In genomic region chr7:92740134-92740533, GRCh38 we compare ENCODE assay signal across 22 cellular contexts.
A peak's percentile ranks its signal among the peaks of the same experiment; 100 is the strongest.
DNase-seq lines count a peak whose midpoint lies in the region; FAIRE-seq and TF ChIP-seq lines count a peak whose summit lies in the region.
"Had no signal": no experiment of that assay in that cellular context is flagged by ENCODE, and none has a peak within 500 bp of the region (broad histone marks: within the 10 kb centered on the region; RNA-seq: fewer than 3 reads in every experiment).

No MANE protein-coding gene starts in this region.

- peaks cover 5 to 7% of the 10 kb centered on the region in 2 experiments for H3K4me1 Mint-ChIP-seq in H9
- H3K4me1 Mint-ChIP-seq in activated T-helper 1 cell treated with anti-CD3 and anti-CD28 coated beads, Interleukin-12 subunit alpha, Interleukin-12 subunit beta, Interleukin-2, Interleukin-4 antibody, amounts not matched to agents 30 ng/mL and 10 ng/mL and 1 ng/mL, durations not matched to agents 14 hours and 24 hours and 36 hours (ENCODE audit: low read depth), result peaks cover 88% of the 10 kb centered on the region

- H3K79me2 ChIP-seq in H9 (ENCODE audit: insufficient read depth, low read length), result no peaks in the 10 kb centered on the region
- peaks cover 88% of the 10 kb centered on the region for H3K79me2 ChIP-seq in keratinocyte (ENCODE audit: control insufficient read depth, insufficient read depth, low read length)

- H4K91ac ChIP-seq in H9 (ENCODE audit: insufficient read length, low read depth, low read length), result no peak overlapping the region

- H2BK20ac ChIP-seq in H9 (ENCODE audit: low read depth, low read length, poor library complexity, severe bottlenecking), result no peak overlapping the region

- H3K9ac ChIP-seq in H9 (ENCODE audit: extremely low read depth, insufficient read length, low read length) (peak overlapping the region; percentile 22), keratinocyte (ENCODE audit: control insufficient read depth, extremely low read depth, insufficient read depth, low read length) (peak overlapping the region; percentile 43)

- no peak overlapping the region for H2AK5ac ChIP-seq in H9 (ENCODE audit: insufficient read length, low read length)

- no peak overlapping the region for H3K14ac ChIP-seq in H9 (ENCODE audit: insufficient read depth, low read length)

- H3K4me3 Mint-ChIP-seq in H9, result no peak overlapping the region
- peak overlapping the region; percentile 20 for H3K4me3 Mint-ChIP-seq in activated T-helper 1 cell treated with anti-CD3 and anti-CD28 coated beads, Interleukin-12 subunit alpha, Interleukin-12 subunit beta, Interleukin-2, Interleukin-4 antibody, amounts not matched to agents 30 ng/mL and 10 ng/mL and 1 ng/mL, durations not matched to agents 14 hours and 24 hours and 36 hours

- FAIRE-seq in keratinocyte (lab: Jason Lieb, UNC), result no peak
- FAIRE-seq: colon, endometrium, small intestine had no signal

- H4K5ac ChIP-seq in H9 (ENCODE audit: insufficient read length, low read depth, low read length), result no peak overlapping the region

- H3K18ac ChIP-seq in H9 (ENCODE audit: insufficient read length, low read depth, low read length), result no peak overlapping the region

- H4K20me1 ChIP-seq in H9 (ENCODE audit: control insufficient read depth, insufficient read depth, insufficient read length), result no peaks in the 10 kb centered on the region
- no peaks in the 10 kb centered on the region for H4K20me1 ChIP-seq in keratinocyte (ENCODE audit: control insufficient read depth, extremely low read depth, insufficient read depth, low read length)

- H2BK15ac ChIP-seq in H9 (ENCODE audit: low read depth, low read length), result no peak overlapping the region

- H3K4me2 ChIP-seq in H9 (ENCODE audit: insufficient read depth, insufficient read length, low read length) (no peak overlapping the region), keratinocyte (ENCODE audit: control insufficient read depth, extremely low read depth, insufficient read depth, low read depth, low read length) (peak overlapping the region; percentile 18)

- TF ChIP-seq CTCF in AG10803 (conservative IDR thresholded peaks at IDR 0.05; ENCODE audit: low read length), result no peak
- TF ChIP-seq CTCF in H9 (conservative IDR thresholded peaks at IDR 0.05), result no peak
- no peak for TF ChIP-seq CTCF in keratinocyte (optimal IDR thresholded peaks at IDR 0.05 in 1 of 3, IDR thresholded peaks at IDR 0.05 in 1 of 3, conservative IDR thresholded peaks at IDR 0.05 in 1 of 3; ENCODE audit: extremely low read depth in 1 of 3, insufficient read depth in 2 of 3, low read length in 3 of 3)
- TF ChIP-seq CTCF in ascending aorta (IDR thresholded peaks at IDR 0.05), result no peak
- no peak for TF ChIP-seq CTCF in foreskin fibroblast (IDR thresholded peaks at IDR 0.05; ENCODE audit: low read depth, low read length)

- no peak overlapping the region for H3K4ac ChIP-seq in H9 (ENCODE audit: low read depth, low read length)

- H3K36me3 ChIP-seq in keratinocyte (ENCODE audit: control insufficient read depth in 2 of 2, extremely low read depth in 1 of 2, insufficient read depth in 2 of 2, low read length in 2 of 2), result peaks cover 6 to 14% of the 10 kb centered on the region in 2 experiments
- H3K36me3 ChIP-seq in ascending aorta, result no peaks in the 10 kb centered on the region
- H3K36me3 ChIP-seq: gastrocnemius medialis, prostate gland, upper lobe of right lung had no signal

- H2AFZ ChIP-seq in H9 (ENCODE audit: low read length) (no peak overlapping the region), keratinocyte (ENCODE audit: control insufficient read depth, low read length) (no peak overlapping the region)

- no peak overlapping the region for H2BK12ac ChIP-seq in H9 (ENCODE audit: insufficient read length, low read depth, low read length)

- dilution Hi-C loops in keratinocyte (cut with MboI; ENCODE audit: extremely low pct_ligation_motif_present, low sequenced_read_pairs), result no loop called here

- H3K9me3 Mint-ChIP-seq in H9, result no peaks in the 10 kb centered on the region
- peaks cover 19% of the 10 kb centered on the region for H3K9me3 Mint-ChIP-seq in activated T-helper 1 cell treated with anti-CD3 and anti-CD28 coated beads, Interleukin-12 subunit alpha, Interleukin-12 subunit beta, Interleukin-2, Interleukin-4 antibody, amounts not matched to agents 30 ng/mL and 10 ng/mL and 1 ng/mL, durations not matched to agents 14 hours and 24 hours and 36 hours

- H3K4me1 ChIP-seq in H9 (ENCODE audit: insufficient read depth, low read length), result no peaks in the 10 kb centered on the region
- H3K4me1 ChIP-seq in keratinocyte (ENCODE audit: control insufficient read depth, extremely low read depth, insufficient read depth, low read length), result peaks cover 28% of the 10 kb centered on the region
- H3K4me1 ChIP-seq in ascending aorta, result no peaks in the 10 kb centered on the region
- H3K4me1 ChIP-seq: BE2C, gastrocnemius medialis, prostate gland, upper lobe of right lung had no signal

- DNase-seq in AG10803 (ENCODE audit: low read depth) (peak; percentile 30), H9 (no peak), keratinocyte (ENCODE audit: low read depth, low spot score) (no peak), hepatic stellate cell (ENCODE audit: low spot score) (no peak), ascending aorta (ENCODE audit: low spot score in 2 of 2) (no peak), foreskin fibroblast (no peak)
- DNase-seq in activated T-helper 1 cell treated with anti-CD3 and anti-CD28 coated beads, Interleukin-12 subunit alpha, Interleukin-12 subunit beta, Interleukin-2, Interleukin-4 antibody, amounts not matched to agents 30 ng/mL and 10 ng/mL and 1 ng/mL, durations not matched to agents 14 hours and 24 hours and 36 hours (ENCODE audit: low spot score), result no peak
- DNase-seq in activated CD4-positive, CD25-positive, alpha-beta regulatory T cell (lab: John Stamatoyannopoulos, UW), result no peak
- DNase-seq: activated gamma-delta T cell; BE2C; COR-L47; gastrocnemius medialis; KG1; NCI-H1092 treated with DMSO at 0.1 percent for 48 hours; NCI-H510A; SHP77; small intestine; stimulated activated CD4-positive, alpha-beta T cell treated with anti-CD3 and anti-CD28 coated beads, Interleukin-4, amount 100 ng/mL, for 1 hour; upper lobe of right lung had no signal

- no peaks in the 10 kb centered on the region for H3K9me1 ChIP-seq in keratinocyte (ENCODE audit: control insufficient read depth, extremely low read depth, insufficient read depth, low read length)

- H3K23ac ChIP-seq in H9 (ENCODE audit: insufficient read length, low read depth, low read length), result no peak overlapping the region

- no peaks in the 10 kb centered on the region for H3K23me2 ChIP-seq in H9 (ENCODE audit: insufficient read length, low read depth, low read length, poor library complexity, severe bottlenecking)

- H3T11ph ChIP-seq in H9 (ENCODE audit: low read length), result no peak overlapping the region

- H3K27me3 ChIP-seq in H9 (ENCODE audit: insufficient read depth, low read length) (no peaks in the 10 kb centered on the region), keratinocyte (ENCODE audit: control insufficient read depth, extremely low read depth, insufficient read depth, low read length) (no peaks in the 10 kb centered on the region), ascending aorta (no peaks in the 10 kb centered on the region)
- H3K27me3 ChIP-seq: BE2C, gastrocnemius medialis, upper lobe of right lung had no signal

- H3K27me3 Mint-ChIP-seq in H9 (ENCODE audit: low read depth), result no peaks in the 10 kb centered on the region
- no peaks in the 10 kb centered on the region for H3K27me3 Mint-ChIP-seq in activated T-helper 1 cell treated with anti-CD3 and anti-CD28 coated beads, Interleukin-12 subunit alpha, Interleukin-12 subunit beta, Interleukin-2, Interleukin-4 antibody, amounts not matched to agents 30 ng/mL and 10 ng/mL and 1 ng/mL, durations not matched to agents 14 hours and 24 hours and 36 hours (ENCODE audit: insufficient read depth)

- no peak overlapping the region for H2BK5ac ChIP-seq in H9 (ENCODE audit: insufficient read length, low read length)

- no peak overlapping the region for H4K8ac ChIP-seq in H9 (replicated peaks; ENCODE audit: insufficient read length, low read depth, low read length)

- no peak overlapping the region for H2BK120ac ChIP-seq in H9 (ENCODE audit: low read depth, low read length, poor library complexity, severe bottlenecking)

- no peaks in the 10 kb centered on the region for H3K79me1 ChIP-seq in H9 (ENCODE audit: insufficient read depth, low read depth, low read length, poor library complexity, severe bottlenecking)

- H3K9me3 ChIP-seq in H9 (ENCODE audit: control insufficient read depth, low read depth, low read length), result no peaks in the 10 kb centered on the region
- H3K9me3 ChIP-seq in keratinocyte (ENCODE audit: control insufficient read depth, low read depth, low read length), result no peaks in the 10 kb centered on the region
- no peaks in the 10 kb centered on the region for H3K9me3 ChIP-seq in ascending aorta
- H3K9me3 ChIP-seq: BE2C, gastrocnemius medialis, prostate gland, upper lobe of right lung had no signal

- no peak overlapping the region for H3K4me3 ChIP-seq in AG10803 (ENCODE audit: low read length)
- H3K4me3 ChIP-seq in keratinocyte (ENCODE audit: control insufficient read depth in 2 of 3, extremely low read depth in 1 of 3, insufficient read depth in 2 of 3, low read depth in 1 of 3, low read length in 3 of 3), result no peak overlapping the region
- H3K4me3 ChIP-seq in ascending aorta, result no peak overlapping the region
- no peak overlapping the region for H3K4me3 ChIP-seq in foreskin fibroblast (ENCODE audit: low read depth in 1 of 2, low read length in 2 of 2)
- H3K4me3 ChIP-seq: gastrocnemius medialis, prostate gland, upper lobe of right lung had no signal

- intact Hi-C loops in activated T-helper 1 cell treated with anti-CD3 and anti-CD28 coated beads, Interleukin-12 subunit alpha, Interleukin-12 subunit beta, Interleukin-2, Interleukin-4 antibody, amounts not matched to agents 30 ng/mL and 10 ng/mL and 1 ng/mL, durations not matched to agents 14 hours and 24 hours and 36 hours (cut with micrococcal nuclease), result no loop called here
- intact Hi-C loops in ascending aorta (cut with DNase I), result no loop called here

- H3K27ac ChIP-seq in H9 (ENCODE audit: insufficient read length, low read depth, low read length), result no peak overlapping the region
- H3K27ac ChIP-seq in keratinocyte (ENCODE audit: control insufficient read depth, insufficient read depth, low read length), result peak overlapping the region; percentile 78
- no peak overlapping the region for H3K27ac ChIP-seq in ascending aorta
- H3K27ac ChIP-seq: gastrocnemius medialis, prostate gland, upper lobe of right lung had no signal

- H3K27ac Mint-ChIP-seq in H9, result no peak overlapping the region
- H3K27ac Mint-ChIP-seq in activated T-helper 1 cell treated with anti-CD3 and anti-CD28 coated beads, Interleukin-12 subunit alpha, Interleukin-12 subunit beta, Interleukin-2, Interleukin-4 antibody, amounts not matched to agents 30 ng/mL and 10 ng/mL and 1 ng/mL, durations not matched to agents 14 hours and 24 hours and 36 hours, result peak overlapping the region; percentile 71

- WGBS in H9 (ENCODE audit: extremely low coverage, insufficient read length, low lambda C conversion rate), result no CpG with 5 or more reads among the region's 4 CpGs

- no peak overlapping the region for H3K56ac ChIP-seq in H9 (ENCODE audit: insufficient read length, low read depth, low read length)

- peaks cover 0 to 9% (median 2%) of the 10 kb centered on the region in 3 experiments; a peak in 3 of 7 replicates for H3K36me3 Mint-ChIP-seq in H9 (ENCODE audit: insufficient read depth in 1 of 3, low read depth in 3 of 3)
- H3K36me3 Mint-ChIP-seq in activated T-helper 1 cell treated with anti-CD3 and anti-CD28 coated beads, Interleukin-12 subunit alpha, Interleukin-12 subunit beta, Interleukin-2, Interleukin-4 antibody, amounts not matched to agents 30 ng/mL and 10 ng/mL and 1 ng/mL, durations not matched to agents 14 hours and 24 hours and 36 hours (ENCODE audit: low read depth), result peaks cover 54% of the 10 kb centered on the region
